8 cellular contexts compared by ENCODE assay signal in genomic region chr10:102400061-102400460, GRCh38. TPM values are rescaled to one million over a fixed set of nuclear protein-coding genes. Genes with fewer than 3 reads are reported as not detected.
DNase-seq lines count a peak whose midpoint lies in the region; ATAC-seq, FAIRE-seq and TF ChIP-seq lines count a peak whose summit lies in the region.

No MANE protein-coding gene starts in this region.

- peak; percentile 51 for DNase-seq in NCI-H1105 treated with DMSO at 0.1 percent for 48 hours (lab: John Stamatoyannopoulos, UW)
- no peak for DNase-seq in GM12878 (ENCODE audit: low read depth, low spot score)
- DNase-seq in osteoblast (ENCODE audit: insufficient read length, low spot score, missing footprints), result peak; percentile 13
- no peak for DNase-seq in thyroid gland
- DNase-seq in globus pallidus (ENCODE audit: low spot score), result no peak

- H3K9me3 ChIP-seq in ES-I3 (ENCODE audit: control insufficient read depth, insufficient read depth, low read length) (no peaks in the 10 kb centered on the region), GM12878 (replicated peaks; ENCODE audit: control insufficient read depth, insufficient read depth, low read length) (no peaks in the 10 kb centered on the region; the same call in 2 of the 3 replicates), osteoblast (ENCODE audit: low read depth, low read length) (no peaks in the 10 kb centered on the region), thyroid gland (no peaks in the 10 kb centered on the region)

- CTCF ChIA-PET in GM12878 (lab: Yijun Ruan, JAX), result interaction anchor here (1.2 to 12.1 kb wide), 15 partner anchors 9 to 213 kb away, joined by 3 to 90 read pairs (median 7); partner anchors contain the start of genes C10orf95, CUEDC2 and FBXL15

- no TSS peak for BruUV-seq in GM12878 (replicated peaks; lab: Mats Ljungman, UMichigan)

- intact Hi-C loops in GM12878 (cut with micrococcal nuclease; ENCODE audit: unreplicated experiment) (no loop called here), thyroid gland (cut with DNase I) (loop anchor here (5.0 kb wide), 1 partner anchor 173 kb away; the partner anchor contains the start of gene ELOVL3)

- H4K20me1 ChIP-seq in GM12878 (ENCODE audit: control insufficient read depth, insufficient read depth) (peaks cover 4% of the 10 kb centered on the region; the same call in 1 of the 2 replicates), osteoblast (ENCODE audit: insufficient read depth, low read length) (peaks cover 3% of the 10 kb centered on the region)

- SMC1A ChIA-PET in GM12878 (lab: Charles Lee; ENCODE audit: uncharacterized antibody, unreplicated experiment), result interaction anchor here (0.5 to 3.5 kb wide), 5 partner anchors 17 to 183 kb away, joined by 3 to 15 read pairs (median 3); partner anchors contain the start of gene FBXL15

- no peak overlapping the region; the same call in 1 of the 2 replicates for H3K27ac ChIP-seq in GM12878 (ENCODE audit: control insufficient read depth, insufficient read depth)
- H3K27ac ChIP-seq in osteoblast (ENCODE audit: low read depth, low read length), result peak overlapping the region; percentile 34
- no peak overlapping the region for H3K27ac ChIP-seq in thyroid gland

- TF ChIP-seq EP300 in GM12878 (IDR thresholded peaks at IDR 0.05; ENCODE audit: borderline replicate concordance in 1 of 2, control insufficient read depth in 1 of 2, low read depth in 2 of 2, low read length in 2 of 2), result no peak

- peak; percentile 12; the same call in 1 of the 2 replicates for TF ChIP-seq POLR2A in GM12878 (IDR thresholded peaks at IDR 0.05; ENCODE audit: low read depth, low read length)
- no peak for TF ChIP-seq POLR2A in thyroid gland (IDR thresholded peaks at IDR 0.05)

- H3K36me3 ChIP-seq in ES-I3 (ENCODE audit: insufficient read depth, low read length) (no peaks in the 10 kb centered on the region), GM12878 (ENCODE audit: control insufficient read depth in 2 of 2, insufficient read depth in 2 of 2, low read length in 1 of 2) (peaks cover 20 to 41% of the 10 kb centered on the region in 2 experiments), osteoblast (ENCODE audit: insufficient read depth, low read length) (peaks cover 37% of the 10 kb centered on the region), thyroid gland (peaks cover 5 to 11% of the 10 kb centered on the region in 2 donors)

- in situ Hi-C loops in GM12878 (cut with MboI), result no loop called here

- TF ChIP-seq RAD21 in GM12878 (IDR thresholded peaks at IDR 0.05; ENCODE audit: insufficient read depth, low read depth, low read length), result no peak

- H3K9ac ChIP-seq in ES-I3 (ENCODE audit: low read depth, low read length), result peak overlapping the region; percentile 45
- H3K9ac ChIP-seq in GM12878 (ENCODE audit: control insufficient read depth, insufficient read depth, low read length), result no peak overlapping the region

- WGBS in GM12878 (ENCODE audit: insufficient coverage, insufficient replicate concordance, low lambda C conversion rate, missing lambda C conversion rate), result 83% methylated on average over 18 of the region's 18 CpGs
- 86 to 90% methylated on average over 2 to 13 of the region's 18 CpGs for WGBS in thyroid gland, 2 donors

- H3K4me1 ChIP-seq in ES-I3 (ENCODE audit: insufficient read depth, low read length) (peaks cover 9% of the 10 kb centered on the region; the same call in 1 of the 2 replicates), GM12878 (ENCODE audit: control insufficient read depth, insufficient read depth, low read length) (peaks cover 20% of the 10 kb centered on the region), osteoblast (ENCODE audit: insufficient read depth, low read length) (peaks cover 14% of the 10 kb centered on the region), thyroid gland (peaks cover 7 to 22% of the 10 kb centered on the region in 2 donors)

- RAD21 ChIA-PET in GM12878 (lab: Charles Lee; ENCODE audit: unreplicated experiment), result interaction anchor here (1.1 to 5.8 kb wide), 4 partner anchors 21 to 184 kb away, joined by 3 to 33 read pairs (median 6); partner anchors contain the start of gene FBXL15

- POLR2A ChIA-PET in GM12878 (lab: Charles Lee), result interaction anchor here (0.9 to 1.1 kb wide), 3 partner anchors 13 to 52 kb away, joined by 3 to 6 read pairs (median 3); no protein-coding TSS in a partner anchor

- peak overlapping the region; percentile 90 for H3K4me2 ChIP-seq in GM12878 (ENCODE audit: control insufficient read depth, insufficient read depth)
- peak overlapping the region; percentile 73 for H3K4me2 ChIP-seq in osteoblast (ENCODE audit: insufficient read depth, low read length)

- FAIRE-seq in GM12878 (lab: Jason Lieb, UNC), result no peak

- H3K27me3 ChIP-seq in GM12878 (replicated peaks in 1 of 2; ENCODE audit: control insufficient read depth in 2 of 2, insufficient read depth in 2 of 2, low read length in 1 of 2) (no peaks in the 10 kb centered on the region), osteoblast (ENCODE audit: insufficient read depth, low read length) (no peaks in the 10 kb centered on the region), thyroid gland (no peaks in the 10 kb centered on the region)

- TF ChIP-seq CTCF in GM12878 (IDR thresholded peaks at IDR 0.05 in 2 of 3, conservative IDR thresholded peaks at IDR 0.05 in 1 of 3; ENCODE audit: control insufficient read depth in 2 of 3, extremely low read depth in 1 of 3, insufficient read depth in 1 of 3, low read depth in 3 of 3, low read length in 3 of 3) (no peak), osteoblast (IDR thresholded peaks at IDR 0.05; ENCODE audit: extremely low read depth, low read depth, low read length) (no peak), thyroid gland (IDR thresholded peaks at IDR 0.05) (no peak)

- H3K79me2 ChIP-seq in GM12878 (ENCODE audit: control insufficient read depth, insufficient read depth, low read length) (peaks cover 49% of the 10 kb centered on the region), osteoblast (ENCODE audit: insufficient read depth, low read length) (peaks cover 13% of the 10 kb centered on the region)

- ATAC-seq in GM12878, result no peak
- ATAC-seq in GM19463 (IDR thresholded peaks at IDR 0.05; ENCODE audit: unreplicated experiment), result no peak
- no peak for ATAC-seq in HG03097 (IDR thresholded peaks at IDR 0.05; ENCODE audit: low FRiP score, unreplicated experiment)

- H3K4me3 ChIP-seq in GM12878 (peak overlapping the region; percentile 47; the same call in 1 of the 2 replicates), osteoblast (ENCODE audit: insufficient read depth, low read length) (peak overlapping the region; percentile 76), thyroid gland (replicated peaks in 1 of 3) (no peak overlapping the region)

- H2AFZ ChIP-seq in GM12878 (ENCODE audit: control insufficient read depth, low read depth, low read length), result no peak overlapping the region
- H2AFZ ChIP-seq in osteoblast (ENCODE audit: low read length), result peak overlapping the region; percentile 69

RNA-seq across cellular contexts. Expression of gene NFKB2, which starts 4.6 kb away (rescaled TPM):
- 150 and 171 TPM in 2 replicates for total RNA-seq in GM12878 (2013; cell fraction: nucleolus; rRNA removed)
- total RNA-seq in GM12878 (2014; rRNA removed), result 108 and 111 TPM in 2 replicates
- 42.4 and 43.7 TPM in 2 replicates for total RNA-seq in GM12878 (2014; rRNA removed; fragmentation: Illumina TruSeq; extraction: Trizol)
- 144 and 145 TPM in 2 replicates for total RNA-seq in GM12878 (2021)
- polyA plus RNA-seq in GM12878 (2011; ENCODE audit: low read depth), result 33.4 TPM
- polyA plus RNA-seq in GM12878 (2011; rRNA removed), result 62.4 and 113 TPM in 2 replicates
- polyA plus RNA-seq in GM12878 (2011; cell fraction: cytosol; rRNA removed), result 110 and 124 TPM in 2 replicates
- 571 and 613 TPM in 2 replicates for polyA plus RNA-seq in GM12878 (2011; cell fraction: nucleus; rRNA removed)
- polyA plus RNA-seq in GM12878 (2012), result 106 and 129 TPM in 2 replicates
- polyA plus RNA-seq in GM12878 (2014; fragmentation: Illumina TruSeq; extraction: Trizol), result 49.9 and 56.4 TPM in 2 replicates
- 1 to 10 TPM in 1 of 2 experiments, under 1 TPM in 1; 0.56 to 1.3 TPM for polyA plus RNA-seq in GM12878 (2014; fragmentation: Nextera tagmentation; extraction: Ambion mirVana)
- polyA plus RNA-seq in GM12878 (2014; rRNA removed), result 109 and 119 TPM in 2 replicates
- polyA plus RNA-seq in GM12878 (2016; fragmentation: Nextera tagmentation; extraction: Ambion mirVana), result 10 to 100 TPM; 31.4 to 32.0 TPM
- polyA minus RNA-seq in GM12878 (2011; rRNA and poly(A)+ RNA removed), result 60.3 and 69.0 TPM in 2 replicates
- polyA minus RNA-seq in GM12878 (2011; cell fraction: cytosol; rRNA and poly(A)+ RNA removed), result 39.0 and 44.4 TPM in 2 replicates
- polyA minus RNA-seq in GM12878 (2011; cell fraction: nucleus; rRNA and poly(A)+ RNA removed), result 74.0 and 110 TPM in 2 replicates
- 17.7 and 20.3 TPM in 2 replicates for total RNA-seq in osteoblast
- total RNA-seq in thyroid gland, result 10 to 100 TPM; 12.3 to 26.0 (median 15.3) TPM

RNA-seq across cellular contexts. Expression of gene PSD, which starts 18.5 kb away (rescaled TPM):
- 0.83 and 1.1 TPM in 2 replicates for total RNA-seq in GM12878 (2013; cell fraction: nucleolus; rRNA removed)
- total RNA-seq in GM12878 (2014; rRNA removed), result 0.11 and 0.27 TPM in 2 replicates
- 0.09 and 0.18 TPM in 2 replicates for total RNA-seq in GM12878 (2014; rRNA removed; fragmentation: Illumina TruSeq; extraction: Trizol)
- total RNA-seq in GM12878 (2021), result 0.16 and 0.56 TPM in 2 replicates
- polyA plus RNA-seq in GM12878 (2011; ENCODE audit: low read depth), result 0.41 TPM
- polyA plus RNA-seq in GM12878 (2011; rRNA removed), result 0.41 and 0.55 TPM in 2 replicates
- polyA plus RNA-seq in GM12878 (2011; cell fraction: cytosol; rRNA removed), result 0.43 and 0.57 TPM in 2 replicates
- 3.5 and 3.8 TPM in 2 replicates for polyA plus RNA-seq in GM12878 (2011; cell fraction: nucleus; rRNA removed)
- polyA plus RNA-seq in GM12878 (2012), result 2.1 and 2.8 TPM in 2 replicates
- polyA plus RNA-seq in GM12878 (2014; fragmentation: Illumina TruSeq; extraction: Trizol), result 0.16 TPM in 1 of 2 replicates, not detected in the other
- not detected for polyA plus RNA-seq in GM12878 (2014; fragmentation: Nextera tagmentation; extraction: Ambion mirVana)
- 0.25 and 0.77 TPM in 2 replicates for polyA plus RNA-seq in GM12878 (2014; rRNA removed)
- 1 to 10 TPM; 1.7 to 2.0 TPM for polyA plus RNA-seq in GM12878 (2016; fragmentation: Nextera tagmentation; extraction: Ambion mirVana)
- 0.93 and 0.95 TPM in 2 replicates for polyA minus RNA-seq in GM12878 (2011; rRNA and poly(A)+ RNA removed)
- polyA minus RNA-seq in GM12878 (2011; cell fraction: cytosol; rRNA and poly(A)+ RNA removed), result not detected in 2 replicates
- 1.1 TPM in 2 replicates for polyA minus RNA-seq in GM12878 (2011; cell fraction: nucleus; rRNA and poly(A)+ RNA removed)
- 0.29 and 0.72 TPM in 2 replicates for total RNA-seq in osteoblast
- total RNA-seq in thyroid gland, result 1 to 10 TPM in 1 of 4 donors, under 1 TPM in 3; 0.24 to 1.1 (median 0.49) TPM

RNA-seq across cellular contexts. Expression of gene FBXL15, which starts 20.6 kb away (rescaled TPM):
- 2.2 TPM in 2 replicates for total RNA-seq in GM12878 (2013; cell fraction: nucleolus; rRNA removed)
- 13.8 and 14.4 TPM in 2 replicates for total RNA-seq in GM12878 (2014; rRNA removed)
- 1.8 and 1.9 TPM in 2 replicates for total RNA-seq in GM12878 (2014; rRNA removed; fragmentation: Illumina TruSeq; extraction: Trizol)
- 13.5 and 14.7 TPM in 2 replicates for total RNA-seq in GM12878 (2021)
- polyA plus RNA-seq in GM12878 (2011; ENCODE audit: low read depth), result 2.1 TPM
- 1.3 and 3.1 TPM in 2 replicates for polyA plus RNA-seq in GM12878 (2011; rRNA removed)
- 9.5 and 16.7 TPM in 2 replicates for polyA plus RNA-seq in GM12878 (2011; cell fraction: cytosol; rRNA removed)
- 24.6 and 34.7 TPM in 2 replicates for polyA plus RNA-seq in GM12878 (2011; cell fraction: nucleus; rRNA removed)
- 5.9 and 7.7 TPM in 2 replicates for polyA plus RNA-seq in GM12878 (2012)
- 0.11 and 0.54 TPM in 2 replicates for polyA plus RNA-seq in GM12878 (2014; fragmentation: Illumina TruSeq; extraction: Trizol)
- polyA plus RNA-seq in GM12878 (2014; fragmentation: Nextera tagmentation; extraction: Ambion mirVana), result under 1 TPM; 0.13 to 0.66 TPM
- polyA plus RNA-seq in GM12878 (2014; rRNA removed), result 12.6 and 15.3 TPM in 2 replicates
- 10 to 100 TPM; 19.5 to 21.3 TPM for polyA plus RNA-seq in GM12878 (2016; fragmentation: Nextera tagmentation; extraction: Ambion mirVana)
- polyA minus RNA-seq in GM12878 (2011; rRNA and poly(A)+ RNA removed), result 0.73 and 1.8 TPM in 2 replicates
- polyA minus RNA-seq in GM12878 (2011; cell fraction: cytosol; rRNA and poly(A)+ RNA removed), result 2.9 TPM in 2 replicates
- polyA minus RNA-seq in GM12878 (2011; cell fraction: nucleus; rRNA and poly(A)+ RNA removed), result 3.0 and 3.5 TPM in 2 replicates
- total RNA-seq in osteoblast, result 5.9 and 9.4 TPM in 2 replicates
- 10 to 100 TPM; 13.4 to 34.0 (median 27.2) TPM for total RNA-seq in thyroid gland

RNA-seq across cellular contexts. Expression of gene CUEDC2, which starts 32.3 kb away (rescaled TPM):
- total RNA-seq in GM12878 (2013; cell fraction: nucleolus; rRNA removed), result 12.4 and 13.3 TPM in 2 replicates
- 66.5 and 67.6 TPM in 2 replicates for total RNA-seq in GM12878 (2014; rRNA removed)
- total RNA-seq in GM12878 (2014; rRNA removed; fragmentation: Illumina TruSeq; extraction: Trizol), result 47.8 and 49.6 TPM in 2 replicates
- total RNA-seq in GM12878 (2021), result 82.5 and 85.5 TPM in 2 replicates
- polyA plus RNA-seq in GM12878 (2011; ENCODE audit: low read depth), result 23.2 TPM
- polyA plus RNA-seq in GM12878 (2011; rRNA removed), result 21.7 and 31.5 TPM in 2 replicates
- polyA plus RNA-seq in GM12878 (2011; cell fraction: cytosol; rRNA removed), result 88.8 and 91.7 TPM in 2 replicates
- 81.7 and 82.8 TPM in 2 replicates for polyA plus RNA-seq in GM12878 (2011; cell fraction: nucleus; rRNA removed)
- polyA plus RNA-seq in GM12878 (2012), result 53.7 and 56.5 TPM in 2 replicates
- 34.4 and 84.2 TPM in 2 replicates for polyA plus RNA-seq in GM12878 (2014; fragmentation: Illumina TruSeq; extraction: Trizol)
- 10 to 100 TPM; 20.4 to 45.2 TPM for polyA plus RNA-seq in GM12878 (2014; fragmentation: Nextera tagmentation; extraction: Ambion mirVana)
- 75.9 and 88.0 TPM in 2 replicates for polyA plus RNA-seq in GM12878 (2014; rRNA removed)
- polyA plus RNA-seq in GM12878 (2016; fragmentation: Nextera tagmentation; extraction: Ambion mirVana), result 100 to 1,000 TPM; 116 to 121 TPM
- polyA minus RNA-seq in GM12878 (2011; rRNA and poly(A)+ RNA removed), result 8.9 and 26.7 TPM in 2 replicates
- 10.2 and 11.4 TPM in 2 replicates for polyA minus RNA-seq in GM12878 (2011; cell fraction: cytosol; rRNA and poly(A)+ RNA removed)
- polyA minus RNA-seq in GM12878 (2011; cell fraction: nucleus; rRNA and poly(A)+ RNA removed), result 7.9 and 8.4 TPM in 2 replicates
- total RNA-seq in osteoblast, result 46.7 and 46.9 TPM in 2 replicates
- 10 to 100 TPM; 56.2 to 73.9 (median 62.0) TPM for total RNA-seq in thyroid gland

RNA-seq across cellular contexts. Expression of gene C10orf95, which starts 51.3 kb away (rescaled TPM):
- total RNA-seq in GM12878 (2013; cell fraction: nucleolus; rRNA removed), result 0.69 and 0.98 TPM in 2 replicates
- total RNA-seq in GM12878 (2014; rRNA removed) (0.60 and 1.1 TPM in 2 replicates), GM12878 (2014; rRNA removed; fragmentation: Illumina TruSeq; extraction: Trizol) (0.09 TPM in 1 of 2 replicates, not detected in the other), GM12878 (2021) (0.19 and 0.33 TPM in 2 replicates), osteoblast (not detected in 2 replicates), thyroid gland (1 to 10 TPM; 1.1 to 2.9 (median 1.8) TPM)
- not detected for polyA plus RNA-seq in GM12878 (2011; ENCODE audit: low read depth)
- polyA plus RNA-seq in GM12878 (2011; rRNA removed) (0.06 and 0.11 TPM in 2 replicates), GM12878 (2014; fragmentation: Illumina TruSeq; extraction: Trizol) (0.29 TPM in 2 replicates), GM12878 (2014; fragmentation: Nextera tagmentation; extraction: Ambion mirVana) (under 1 TPM; 0.06 to 0.07 TPM), GM12878 (2014; rRNA removed) (0.49 and 0.65 TPM in 2 replicates), GM12878 (2016; fragmentation: Nextera tagmentation; extraction: Ambion mirVana) (under 1 TPM; 0.34 to 0.63 TPM)
- polyA plus RNA-seq in GM12878 (2011; cell fraction: cytosol; rRNA removed), result 0.31 and 0.35 TPM in 2 replicates
- polyA plus RNA-seq in GM12878 (2011; cell fraction: nucleus; rRNA removed), result 0.36 and 0.92 TPM in 2 replicates
- 0.76 and 1.3 TPM in 2 replicates for polyA plus RNA-seq in GM12878 (2012)
- polyA minus RNA-seq in GM12878 (2011; rRNA and poly(A)+ RNA removed), result 0.80 and 2.3 TPM in 2 replicates
- 1.1 TPM in 1 of 2 replicates, not detected in the other for polyA minus RNA-seq in GM12878 (2011; cell fraction: cytosol; rRNA and poly(A)+ RNA removed)
- polyA minus RNA-seq in GM12878 (2011; cell fraction: nucleus; rRNA and poly(A)+ RNA removed), result 2.2 and 4.5 TPM in 2 replicates

Comparison
In these comparisons a context has a peak if more than half of its experiments do, and no peak if none do; other contexts are left out.
1. DNase-seq: peak in NCI-H1105 treated with DMSO at 0.1 percent for 48 hours (single experiment) and osteoblast (single experiment); none in GM12878 (single experiment), thyroid gland (0 of 2) and globus pallidus (single experiment).
2. H3K4me3 ChIP-seq: peak in GM12878 (single experiment) and osteoblast (single experiment); none in thyroid gland (0 of 3).